ENCODE assay signal across 20 cellular contexts in genomic region chr12:127820846-127821245, GRCh38.
DNase-seq lines count a peak whose midpoint lies in the region; ATAC-seq and TF ChIP-seq lines count a peak whose summit lies in the region.
"Had no signal": no experiment of that assay in that cellular context is flagged by ENCODE, and none has a peak within 500 bp of the region (broad histone marks: within the 10 kb centered on the region; RNA-seq: fewer than 3 reads in every experiment).

No MANE protein-coding gene starts in this region.

- TF ChIP-seq POLR2A in transverse colon (IDR thresholded peaks at IDR 0.05), result no peak

- no peaks in the 10 kb centered on the region for H3K9me3 Mint-ChIP-seq in osteocyte (ENCODE audit: unreplicated experiment)

- TF ChIP-seq EP300 in transverse colon (IDR thresholded peaks at IDR 0.05; ENCODE audit: low read depth), result no peak

- H3K4me3 ChIP-seq in OCI-LY7 (ENCODE audit: low read depth, low read length, poor library complexity, severe bottlenecking), result no peak overlapping the region
- no peak overlapping the region for H3K4me3 ChIP-seq in transverse colon
- H3K4me3 ChIP-seq: BLaER1 treated with 17β-estradiol and CSF1 and Interleukin-3, amounts not matched to agents 10 nM and 100 nM; GM12878 had no signal

- CTCF ChIA-PET in OCI-LY7 (lab: Charles Lee; ENCODE audit: unreplicated experiment), result no interaction called here

- no peak for DNase-seq in OCI-LY7 (ENCODE audit: low spot score)
- peak; percentile 16 for DNase-seq in ecto neural progenitor cell (ENCODE audit: low spot score)
- DNase-seq in osteocyte (ENCODE audit: extremely low spot score, unreplicated experiment), result peak; percentile 46
- no peak for DNase-seq in transverse colon
- no peak for DNase-seq in NCI-H2081 treated with DMSO at 0.1 percent for 48 hours (lab: John Stamatoyannopoulos, UW)
- DNase-seq: AML-193; BE2C; CD4-positive, alpha-beta T cell; CD8-positive, alpha-beta memory T cell; DMS 273 treated with DMSO at 0.1 percent for 48 hours; DMS79; EL; GDM1; GOT3; HCEC 1CT had no signal

- TF ChIP-seq CTCF in OCI-LY7 (conservative IDR thresholded peaks at IDR 0.05; ENCODE audit: low read length) (no peak), osteocyte (IDR thresholded peaks at IDR 0.05) (no peak), transverse colon (IDR thresholded peaks at IDR 0.05) (no peak)

- H3K27me3 ChIP-seq in transverse colon, result no peaks in the 10 kb centered on the region
- H3K27me3 ChIP-seq: BE2C; BLaER1 treated with 17β-estradiol and CSF1 and Interleukin-3, amounts not matched to agents 10 nM and 100 nM had no signal

- peaks cover 2% of the 10 kb centered on the region for H3K4me1 Mint-ChIP-seq in osteocyte (ENCODE audit: unreplicated experiment)
- H3K4me1 Mint-ChIP-seq: CD8-positive, alpha-beta memory T cell had no signal

- H3K4me1 ChIP-seq in OCI-LY7 (ENCODE audit: insufficient read depth, low read length, poor library complexity, severe bottlenecking), result peaks cover 38% of the 10 kb centered on the region
- no peaks in the 10 kb centered on the region for H3K4me1 ChIP-seq in transverse colon
- H3K4me1 ChIP-seq: BE2C had no signal

- no peaks in the 10 kb centered on the region for H3K36me3 ChIP-seq in OCI-LY7 (ENCODE audit: insufficient read depth, low read length)
- H3K36me3 ChIP-seq in transverse colon, result no peaks in the 10 kb centered on the region
- H3K36me3 ChIP-seq: BE2C; BLaER1 treated with 17β-estradiol and CSF1 and Interleukin-3, amounts not matched to agents 10 nM and 100 nM had no signal

- no peak overlapping the region for H3K4me3 Mint-ChIP-seq in osteocyte (ENCODE audit: unreplicated experiment)
- H3K4me3 Mint-ChIP-seq: CD14-positive monocyte; CD4-positive, alpha-beta T cell; CD8-positive, alpha-beta memory T cell had no signal

- H3K27ac Mint-ChIP-seq in osteocyte (ENCODE audit: unreplicated experiment), result no peak overlapping the region
- H3K27ac Mint-ChIP-seq: CD4-positive, alpha-beta T cell; CD8-positive, alpha-beta memory T cell had no signal

- ATAC-seq in GM21576 (IDR thresholded peaks at IDR 0.05; ENCODE audit: unreplicated experiment), result no peak
- ATAC-seq: GM12878 had no signal

- intact Hi-C loops in OCI-LY7 (cut with micrococcal nuclease; ENCODE audit: unreplicated experiment) (no loop called here), transverse colon (cut with DNase I; ENCODE audit: low total_unique reads) (no loop called here)

- H3K27ac ChIP-seq in OCI-LY7 (ENCODE audit: low read depth, low read length, poor library complexity, severe bottlenecking) (no peak overlapping the region), transverse colon (no peak overlapping the region)
- H3K27ac ChIP-seq: 22Rv1; BLaER1 treated with 17β-estradiol and CSF1 and Interleukin-3, amounts not matched to agents 10 nM and 100 nM had no signal

- H3K9me2 ChIP-seq in OCI-LY7 (ENCODE audit: insufficient read depth, low read length), result no peaks in the 10 kb centered on the region

- peaks cover 13% of the 10 kb centered on the region for H3K27me3 Mint-ChIP-seq in osteocyte (ENCODE audit: unreplicated experiment)
- H3K27me3 Mint-ChIP-seq: CD4-positive, alpha-beta T cell; CD8-positive, alpha-beta memory T cell had no signal

- no peaks in the 10 kb centered on the region for H4K20me1 ChIP-seq in OCI-LY7 (ENCODE audit: insufficient read depth, low read length)
- H4K20me1 ChIP-seq: BLaER1 treated with 17β-estradiol and CSF1 and Interleukin-3, amounts not matched to agents 10 nM and 100 nM had no signal

- WGBS in transverse colon (ENCODE audit: low coverage in 1 of 2), 2 donors, result 78 to 84% methylated on average over 5 to 7 of the region's 7 CpGs

- H3K36me3 Mint-ChIP-seq in osteocyte (ENCODE audit: unreplicated experiment), result no peaks in the 10 kb centered on the region
- H3K36me3 Mint-ChIP-seq: CD14-positive monocyte; CD8-positive, alpha-beta memory T cell had no signal

- H3K79me2 ChIP-seq in OCI-LY7 (ENCODE audit: insufficient read depth, low read depth, low read length), result no peaks in the 10 kb centered on the region

- 0 out of 2 replicates have a peak overlapping the region, but pooled peaks have one; percentile 3 for H3K4me2 ChIP-seq in OCI-LY7 (ENCODE audit: low read length)
- H3K4me2 ChIP-seq: BLaER1 treated with 17β-estradiol and CSF1 and Interleukin-3, amounts not matched to agents 10 nM and 100 nM had no signal

- no peaks in the 10 kb centered on the region for H3K9me3 ChIP-seq in OCI-LY7 (ENCODE audit: low read length)
- no peaks in the 10 kb centered on the region for H3K9me3 ChIP-seq in transverse colon
- H3K9me3 ChIP-seq: BE2C had no signal

- POLR2A ChIA-PET in OCI-LY7 (lab: Charles Lee), result interaction anchor here (1.1 kb wide), 1 partner anchor 9 kb away, joined by 4 read pairs; no protein-coding TSS in a partner anchor

- BruUV-seq in OCI-LY7 (replicated peaks; lab: Mats Ljungman, UMichigan), result no TSS peak

- H2AFZ ChIP-seq in OCI-LY7 (ENCODE audit: low read length), result 0 out of 2 replicates have a peak overlapping the region, but pooled peaks have one; percentile 8

- in situ Hi-C loops in transverse colon (cut with MboI; ENCODE audit: low pct_ligation_motif_present in 1 of 4, low pct_unique_long_range_greater_than_20kb in 1 of 4, low sequenced_read_pairs in 3 of 4), result no loop called here

Comparison
In these comparisons a context has a peak if more than half of its experiments do, and no peak if none do; other contexts are left out.
1. DNase-seq: peak in ecto neural progenitor cell (single experiment) and osteocyte (single experiment); none in OCI-LY7 (single experiment), transverse colon (single experiment) and NCI-H2081 treated with DMSO at 0.1 percent for 48 hours (single experiment).